Comparison of ENCODE assay signal across 8 cellular contexts in the genomic region with DNA sequence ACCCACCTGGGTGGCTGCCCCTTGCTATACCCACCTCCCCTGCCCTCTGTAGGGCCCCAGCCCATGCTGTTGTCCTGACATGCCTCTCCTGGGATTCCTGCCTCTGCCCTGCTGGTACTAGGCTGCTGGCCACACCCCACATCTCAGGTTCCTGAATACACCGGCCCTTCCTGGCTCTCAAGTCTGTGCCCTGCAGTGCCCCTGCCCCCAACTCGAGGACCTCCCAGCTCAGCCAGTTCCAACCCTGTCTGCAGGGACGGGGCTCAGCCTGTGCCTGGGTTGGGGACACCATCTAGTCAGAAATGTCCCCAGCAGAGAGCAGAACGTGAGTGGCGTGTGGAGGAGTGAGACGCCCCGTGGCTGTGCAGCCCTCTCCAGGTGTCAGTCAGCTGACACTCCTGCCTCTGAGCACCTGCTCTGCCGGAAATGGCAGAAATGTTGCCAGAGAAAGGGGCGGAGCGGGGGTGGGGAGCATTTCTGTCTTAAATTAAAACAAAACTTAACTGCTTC. TPM values are rescaled to one million over a fixed set of nuclear protein-coding genes. Genes with fewer than 3 reads are reported as not detected.
DNase-seq lines count a peak whose midpoint lies in the region; ATAC-seq and TF ChIP-seq lines count a peak whose summit lies in the region.

No MANE protein-coding gene starts in this region.

- TF ChIP-seq POLR2A in GM18505 (IDR thresholded peaks at IDR 0.05; ENCODE audit: borderline replicate concordance, extremely low read depth, insufficient read depth, insufficient read length) = no peak

- H3K27ac Mint-ChIP-seq in activated naive CD8-positive, alpha-beta T cell treated with anti-CD3 and anti-CD28 coated beads for 36 hours = peak overlapping the region; percentile 20
- no peak overlapping the region for H3K27ac Mint-ChIP-seq in mesothelial cell of epicardium

- peaks cover 12% of the 10 kb centered on the region for H3K36me3 Mint-ChIP-seq in activated naive CD8-positive, alpha-beta T cell treated with anti-CD3 and anti-CD28 coated beads for 36 hours
- peaks cover 49% of the 10 kb centered on the region for H3K36me3 Mint-ChIP-seq in mesothelial cell of epicardium

- H3K27me3 Mint-ChIP-seq in activated naive CD8-positive, alpha-beta T cell treated with anti-CD3 and anti-CD28 coated beads for 36 hours = no peaks in the 10 kb centered on the region
- H3K27me3 Mint-ChIP-seq in mesothelial cell of epicardium (ENCODE audit: low read depth) = no peaks in the 10 kb centered on the region

- no peak for TF ChIP-seq CTCF in mesothelial cell of epicardium (IDR thresholded peaks at IDR 0.05; ENCODE audit: unreplicated experiment)

- peak; percentile 81 for DNase-seq in NCI-H748 (lab: John Stamatoyannopoulos, UW; ENCODE audit: unreplicated experiment)
- DNase-seq in activated naive CD8-positive, alpha-beta T cell treated with anti-CD3 and anti-CD28 coated beads for 36 hours = peak; percentile 27
- DNase-seq in stimulated activated CD4-positive, alpha-beta T cell treated with anti-CD3 and anti-CD28 coated beads, TNF-alpha, amount 100 ng/mL, for 24 hours (ENCODE audit: low read depth in 3 of 3) = peak in 2 of 3 experiments; percentile 10 to 28
- DNase-seq in mesothelial cell of epicardium (ENCODE audit: low spot score in 2 of 2, unreplicated experiment in 2 of 2) = no peak
- no peak for DNase-seq in UCSD-AML1 (lab: John Stamatoyannopoulos, UW; ENCODE audit: unreplicated experiment)

- H3K4me1 Mint-ChIP-seq in activated naive CD8-positive, alpha-beta T cell treated with anti-CD3 and anti-CD28 coated beads for 36 hours = peaks cover 13% of the 10 kb centered on the region
- H3K4me1 Mint-ChIP-seq in mesothelial cell of epicardium = no peaks in the 10 kb centered on the region

- H3K4me3 Mint-ChIP-seq in activated naive CD8-positive, alpha-beta T cell treated with anti-CD3 and anti-CD28 coated beads for 36 hours = no peak overlapping the region
- no peak overlapping the region for H3K4me3 Mint-ChIP-seq in mesothelial cell of epicardium

- H3K9me3 Mint-ChIP-seq in activated naive CD8-positive, alpha-beta T cell treated with anti-CD3 and anti-CD28 coated beads for 36 hours = no peaks in the 10 kb centered on the region
- H3K9me3 Mint-ChIP-seq in mesothelial cell of epicardium = peaks cover 8% of the 10 kb centered on the region

- ATAC-seq in HG02798 (IDR thresholded peaks at IDR 0.05; ENCODE audit: poor library complexity, unreplicated experiment) (peak; percentile 50), GM18505 (IDR thresholded peaks at IDR 0.05; ENCODE audit: unreplicated experiment) (no peak), GM19328 (IDR thresholded peaks at IDR 0.05; ENCODE audit: unreplicated experiment) (no peak)

RNA-seq across cellular contexts. Expression of a gene that starts 28.7 kb away (rescaled TPM):
- 10 to 100 TPM; 32.1 to 38.4 TPM for total RNA-seq in activated naive CD8-positive, alpha-beta T cell treated with anti-CD3 and anti-CD28 coated beads for 36 hours
- total RNA-seq in mesothelial cell of epicardium = 35.7 to 41.5 TPM (median 37.7 TPM) in 3 replicates

RNA-seq across cellular contexts. Expression of a gene that starts 49.2 kb away (rescaled TPM):
- total RNA-seq in activated naive CD8-positive, alpha-beta T cell treated with anti-CD3 and anti-CD28 coated beads for 36 hours = not detected
- 0.18 to 0.24 TPM (median 0.20 TPM) in 3 replicates for total RNA-seq in mesothelial cell of epicardium

Comparison
In these comparisons a context has a peak if more than half of its experiments do, and no peak if none do; other contexts are left out.
1. DNase-seq: peak in NCI-H748 (single experiment), activated naive CD8-positive, alpha-beta T cell treated with anti-CD3 and anti-CD28 coated beads for 36 hours (single experiment) and stimulated activated CD4-positive, alpha-beta T cell treated with anti-CD3 and anti-CD28 coated beads, TNF-alpha, amount 100 ng/mL, for 24 hours (2 of 3); none in mesothelial cell of epicardium (0 of 2) and UCSD-AML1 (single experiment).